ENCODE assay signal across 22 cellular contexts in genomic region chr11:64384039-64384737, GRCh38.
"Had no signal": no experiment of that assay in that cellular context is flagged by ENCODE, and none has a peak within 500 bp of the region (broad histone marks: within the 10 kb centered on the region; RNA-seq: fewer than 3 reads in every experiment).

No MANE protein-coding gene starts in this region.

- H3K4me3 Mint-ChIP-seq: activated CD8-positive, alpha-beta memory T cell treated with anti-CD3 and anti-CD28 coated beads, Interleukin-2, amount 10 ng/mL, durations not matched to agents 7 days and 5 days; activated naive CD8-positive, alpha-beta T cell; activated T-cell treated with anti-CD3 and anti-CD28 coated beads, Interleukin-2, amount 50 U/mL, for 4 hours; naive thymus-derived CD8-positive, alpha-beta T cell; stimulated activated naive CD8-positive, alpha-beta T cell treated with anti-CD3 and anti-CD28 coated beads, Interleukin-15, amount 100 ng/mL, for 72 hours; T-helper 2 cell treated with Interferon-gamma antibody and Interleukin-4, amounts not matched to agents 5 μg/mL and 100 μg/mL, for 36 hours had no signal

- H3K36me3 Mint-ChIP-seq: activated naive CD8-positive, alpha-beta T cell; naive thymus-derived CD8-positive, alpha-beta T cell had no signal

- H3K27me3 ChIP-seq: ascending aorta, colonic mucosa, gastroesophageal sphincter, thyroid gland had no signal

- DNase-seq: activated CD4-positive, alpha-beta T cell treated with anti-CD3 and anti-CD28 coated beads, Interleukin-2, amount 50 U/mL, for 4 hours; activated CD8-positive, alpha-beta memory T cell treated with anti-CD3 and anti-CD28 coated beads, Interleukin-2, amount 10 ng/mL, durations not matched to agents 7 days and 5 days; activated gamma-delta T cell; activated T-cell treated with anti-CD3 and anti-CD28 coated beads, Interleukin-2, amount 50 U/mL, for 4 hours; colonic mucosa; effector CD4-positive, alpha-beta T cell; hippocampal formation; kidney glomerular epithelial cell; mucosa of descending colon; nucleus accumbens; stimulated activated CD4-positive, alpha-beta T cell treated with anti-CD3 and anti-CD28 coated beads, Interleukin-4, amount 100 ng/mL, for 1 hour; stimulated activated CD8-positive, alpha-beta memory T cell treated with anti-CD3 and anti-CD28 coated beads, Interleukin-4, amount 100 ng/mL, for 48 hours; stimulated activated naive CD8-positive, alpha-beta T cell treated with anti-CD3 and anti-CD28 coated beads, Interleukin-15, amount 100 ng/mL, for 72 hours; SW 1271; thyroid gland had no signal

- H3K36me3 ChIP-seq: ascending aorta, colonic mucosa, gastroesophageal sphincter, thyroid gland had no signal

- H3K4me1 ChIP-seq: colonic mucosa, thyroid gland had no signal

- H3K27me3 Mint-ChIP-seq: activated naive CD8-positive, alpha-beta T cell; stimulated activated naive CD8-positive, alpha-beta T cell treated with anti-CD3 and anti-CD28 coated beads, Interleukin-15, amount 100 ng/mL, for 72 hours had no signal

- H3K27ac ChIP-seq: colonic mucosa, gastroesophageal sphincter, thyroid gland had no signal

- H3K4me3 ChIP-seq: ascending aorta, colonic mucosa, gastroesophageal sphincter, lung, mucosa of descending colon, thyroid gland had no signal

- H3K27ac Mint-ChIP-seq: activated CD8-positive, alpha-beta memory T cell treated with anti-CD3 and anti-CD28 coated beads, Interleukin-2, amount 10 ng/mL, durations not matched to agents 7 days and 5 days; activated naive CD8-positive, alpha-beta T cell; stimulated activated naive CD8-positive, alpha-beta T cell treated with anti-CD3 and anti-CD28 coated beads, Interleukin-15, amount 100 ng/mL, for 72 hours; T-helper 2 cell treated with Interferon-gamma antibody and Interleukin-4, amounts not matched to agents 5 μg/mL and 100 μg/mL, for 36 hours had no signal

- H3K9me3 Mint-ChIP-seq: activated T-cell treated with anti-CD3 and anti-CD28 coated beads, Interleukin-2, amount 50 U/mL, for 4 hours; naive thymus-derived CD8-positive, alpha-beta T cell; T-helper 2 cell treated with Interferon-gamma antibody and Interleukin-4, amounts not matched to agents 5 μg/mL and 100 μg/mL, for 36 hours had no signal

- H3K9me3 ChIP-seq: ascending aorta, colonic mucosa, gastroesophageal sphincter, mucosa of descending colon, thyroid gland had no signal

- ATAC-seq: activated CD4-positive, CD25-positive, alpha-beta regulatory T cell treated with anti-CD3 and anti-CD28 coated beads, Interleukin-2, amount 50 U/mL, for 24 hours; activated CD8-positive, alpha-beta memory T cell treated with anti-CD3 and anti-CD28 coated beads, Interleukin-2, amount 10 ng/mL, durations not matched to agents 7 days and 5 days; activated T-cell treated with anti-CD3 and anti-CD28 coated beads, Interleukin-2, amount 50 U/mL, for 4 hours; gastroesophageal sphincter; mucosa of descending colon; naive thymus-derived CD8-positive, alpha-beta T cell; stimulated activated naive CD8-positive, alpha-beta T cell treated with anti-CD3 and anti-CD28 coated beads, Interleukin-15, amount 100 ng/mL, for 72 hours had no signal
